15 cellular contexts compared by ENCODE assay signal in genomic region chr4:16914208-16914607, GRCh38. TPM values are rescaled to one million over a fixed set of nuclear protein-coding genes. Genes with fewer than 3 reads are reported as not detected.
DNase-seq lines count a peak whose midpoint lies in the region; ATAC-seq, FAIRE-seq and TF ChIP-seq lines count a peak whose summit lies in the region.
"Had no signal": no experiment of that assay in that cellular context is flagged by ENCODE, and none has a peak within 500 bp of the region (broad histone marks: within the 10 kb centered on the region; RNA-seq: fewer than 3 reads in every experiment).

No MANE protein-coding gene starts in this region.

- in situ Hi-C loops in HepG2 (cut with HindIII; ENCODE audit: extremely low pct_ligation_motif_present, low pct_unique_long_range_greater_than_20kb): loop anchor here (10.0 kb wide), 2 partner anchors 119 to 411 kb away; no protein-coding TSS in a partner anchor

- H3K9ac ChIP-seq in HepG2 (ENCODE audit: insufficient read depth, low read depth, low read length): no peak overlapping the region

- no peak overlapping the region for H3K4me3 ChIP-seq in HepG2 (replicated peaks in 1 of 3; ENCODE audit: insufficient read depth in 1 of 3, low read depth in 2 of 3, low read length in 3 of 3)
- H3K4me3 ChIP-seq: psoas muscle, SJSA1 had no signal

- H3K27ac ChIP-seq in HepG2 (ENCODE audit: extremely low read length, insufficient read depth, low read length): no peak overlapping the region
- H3K27ac ChIP-seq: psoas muscle, SJSA1 had no signal

- no peaks in the 10 kb centered on the region for H3K36me3 ChIP-seq in HepG2 (replicated peaks in 1 of 2; ENCODE audit: control insufficient read depth in 1 of 2, insufficient read depth in 2 of 2, low read length in 2 of 2)
- H3K36me3 ChIP-seq: SJSA1 had no signal

- peaks cover 0 to 12% of the 10 kb centered on the region in 2 experiments; a peak in 2 of 5 replicates for H3K27me3 ChIP-seq in HepG2 (ENCODE audit: control insufficient read depth in 1 of 2, insufficient read depth in 2 of 2, low read length in 2 of 2)
- H3K27me3 ChIP-seq: SJSA1 had no signal

- H3K79me2 ChIP-seq in HepG2 (ENCODE audit: insufficient read depth, low read length): no peaks in the 10 kb centered on the region

- CTCF ChIA-PET in HepG2 (lab: Yijun Ruan, JAX; ENCODE audit: low intra/inter-chr PET ratio, low total read pairs): no interaction called here

- H4K20me1 ChIP-seq in HepG2 (ENCODE audit: insufficient read depth, low read length): no peaks in the 10 kb centered on the region

- no peaks in the 10 kb centered on the region for H3K4me1 ChIP-seq in HepG2 (ENCODE audit: insufficient read depth, low read length)
- H3K4me1 ChIP-seq: Caco-2, psoas muscle, SJSA1 had no signal

- peak; percentile 57 for DNase-seq in AG20443 (ENCODE audit: low spot score)
- DNase-seq in M059J (ENCODE audit: low read depth): peak; percentile 52
- peak; percentile 58 for DNase-seq in dedifferentiated amniotic fluid mesenchymal stem cell (ENCODE audit: extremely low spot score)
- DNase-seq in HepG2 (ENCODE audit: low spot score): no peak
- DNase-seq in NOMO-1 treated with DMSO at 0.1 percent for 48 hours (lab: John Stamatoyannopoulos, UW; ENCODE audit: unreplicated experiment): no peak
- no peak for DNase-seq in stimulated activated naive CD4-positive, alpha-beta T cell (lab: John Stamatoyannopoulos, UW)
- no peak for DNase-seq in NCI-H510A (lab: John Stamatoyannopoulos, UW)
- DNase-seq: Caco-2, cerebellar nuclear complex, NCI-H146, psoas muscle had no signal

- no peak overlapping the region for H3K4me2 ChIP-seq in HepG2 (ENCODE audit: low read depth, low read length)

- POLR2A ChIA-PET in HepG2 (lab: Yijun Ruan, JAX): no interaction called here

- no peak for TF ChIP-seq RAD21 in HepG2 (CRISPR knock-in tag; IDR thresholded peaks at IDR 0.05)

- ATAC-seq in HepG2 (no peak), HG02840 (IDR thresholded peaks at IDR 0.05; ENCODE audit: low FRiP score, unreplicated experiment) (no peak)
- ATAC-seq: psoas muscle had no signal

- BruUV-seq in HepG2 (replicated peaks; lab: Mats Ljungman, UMichigan): no TSS peak

- no peak for FAIRE-seq in HepG2 (lab: Jason Lieb, UNC)
- FAIRE-seq: H54 had no signal

- TF ChIP-seq EP300 in HepG2 (IDR thresholded peaks at IDR 0.05; ENCODE audit: low read depth in 2 of 2, low read length in 2 of 2) (no peak), HepG2 (CRISPR knock-in tag; IDR thresholded peaks at IDR 0.05; ENCODE audit: borderline replicate concordance) (no peak)

- no peak overlapping the region for H2AFZ ChIP-seq in HepG2 (ENCODE audit: low read length)

- intact Hi-C loops in HepG2 (cut with micrococcal nuclease; ENCODE audit: unreplicated experiment): no loop called here

- no peak for TF ChIP-seq CTCF in HepG2 (CRISPR knock-in tag; IDR thresholded peaks at IDR 0.05)

- no peaks in the 10 kb centered on the region for H3K9me3 ChIP-seq in HepG2 (ENCODE audit: low read length)
- H3K9me3 ChIP-seq: Caco-2, psoas muscle, SJSA1 had no signal

- WGBS in HepG2 (ENCODE audit: low lambda C conversion rate): 0% methylated on average over 1 of the region's 1 CpG

- TF ChIP-seq POLR2A in HepG2 (IDR thresholded peaks at IDR 0.05; ENCODE audit: insufficient read depth in 1 of 2, low read depth in 2 of 2, low read length in 2 of 2): no peak

TF ChIP-seq in HepG2, 621 proteins besides CTCF, POLR2A, EP300 and RAD21:
- TF ChIP-seq ZNF710 (CRISPR knock-in tag; IDR thresholded peaks at IDR 0.05; ENCODE audit: borderline replicate concordance) (no peak), STAG1 (CRISPR knock-in tag; IDR thresholded peaks at IDR 0.05) (peak; percentile 23; the same call in 1 of the 2 replicates), ZNF12 (CRISPR knock-in tag; IDR thresholded peaks at IDR 0.05) (no peak), BCL3 (CRISPR knock-in tag; IDR thresholded peaks at IDR 0.05) (no peak), KAT2B (IDR thresholded peaks at IDR 0.05; ENCODE audit: borderline replicate concordance, low read depth, low read length) (no peak), ZC3H4 (CRISPR knock-in tag; IDR thresholded peaks at IDR 0.05; ENCODE audit: borderline replicate concordance) (no peak), KDM5B (CRISPR knock-in tag; IDR thresholded peaks at IDR 0.05; ENCODE audit: borderline replicate concordance) (no peak), RFX1 (IDR thresholded peaks at IDR 0.05) (no peak), ELK4 (CRISPR knock-in tag; IDR thresholded peaks at IDR 0.05; ENCODE audit: borderline replicate concordance) (no peak)
TF ChIP-seq in HepG2: peak in this region for 1.

RNA-seq across cellular contexts. Expression of gene LDB2, which starts 15.8 kb away (rescaled TPM):
- total RNA-seq in M059J (2014; rRNA removed; shearing (Covaris generic)): 26.9 and 33.5 TPM in 2 replicates
- not detected in 2 replicates for total RNA-seq in HepG2 (2016; rRNA removed; fragmentation: Illumina TruSeq; extraction: Trizol)
- total RNA-seq in HepG2 (2016; cell fraction: cytosol; rRNA removed; fragmentation: Illumina TruSeq; extraction: Trizol; ENCODE audit: low read depth): not detected in 2 replicates
- not detected in 2 replicates for total RNA-seq in HepG2 (2016; cell fraction: insoluble cytoplasmic fraction; rRNA removed; fragmentation: Illumina TruSeq; extraction: Trizol)
- total RNA-seq in HepG2 (2016; cell fraction: membrane; rRNA removed; fragmentation: Illumina TruSeq; extraction: Trizol): not detected in 2 replicates
- total RNA-seq in HepG2 (2016; cell fraction: nucleus; rRNA removed; fragmentation: Illumina TruSeq; extraction: Trizol): not detected in 2 replicates
- not detected in 2 replicates for polyA plus RNA-seq in HepG2 (2011; rRNA removed)
- not detected in 2 replicates for polyA plus RNA-seq in HepG2 (2011; cell fraction: cytosol; rRNA removed)
- not detected in 2 replicates for polyA plus RNA-seq in HepG2 (2011; cell fraction: nucleus; rRNA removed)
- polyA plus RNA-seq in HepG2 (2012): not detected in 2 replicates
- polyA plus RNA-seq in HepG2 (2016; cell fraction: cytosol; fragmentation: Illumina TruSeq; extraction: Trizol; ENCODE audit: low read depth): not detected in 2 replicates
- not detected in 2 replicates for polyA plus RNA-seq in HepG2 (2016; cell fraction: insoluble cytoplasmic fraction; fragmentation: Illumina TruSeq; extraction: Trizol; ENCODE audit: low read depth)
- not detected in 2 replicates for polyA plus RNA-seq in HepG2 (2016; cell fraction: membrane; fragmentation: Illumina TruSeq; extraction: Trizol; ENCODE audit: low read depth)
- not detected in 2 replicates for polyA plus RNA-seq in HepG2 (2016; cell fraction: nucleus; fragmentation: Illumina TruSeq; extraction: Trizol; ENCODE audit: insufficient read depth, low read depth)
- not detected in 2 replicates for polyA minus RNA-seq in HepG2 (2011; rRNA and poly(A)+ RNA removed; ENCODE audit: low replicate concordance)
- not detected in 2 replicates for polyA minus RNA-seq in HepG2 (2011; cell fraction: cytosol; rRNA and poly(A)+ RNA removed)
- not detected in 2 replicates for polyA minus RNA-seq in HepG2 (2011; cell fraction: nucleus; rRNA and poly(A)+ RNA removed)
- total RNA-seq: activated CD8-positive, alpha-beta memory T cell treated with anti-CD3 and anti-CD28 coated beads for 36 hours; Caco-2 had no signal

Comparison
In these comparisons a context has a peak if more than half of its experiments do, and no peak if none do; other contexts are left out.
1. DNase-seq: peak in AG20443 (single experiment), M059J (single experiment) and dedifferentiated amniotic fluid mesenchymal stem cell (single experiment); none in HepG2 (single experiment), NOMO-1 treated with DMSO at 0.1 percent for 48 hours (single experiment), stimulated activated naive CD4-positive, alpha-beta T cell (0 of 6) and NCI-H510A (single experiment).
2. RNA of gene LDB2, which starts 15.8 kb away (total RNA-seq): 26.9 to 33.5 TPM in M059J; not detected in HepG2; every median in the first group is over 10 times any median in the second.